Comparison of ENCODE assay signal across 1 cellular context in the genomic region with DNA sequence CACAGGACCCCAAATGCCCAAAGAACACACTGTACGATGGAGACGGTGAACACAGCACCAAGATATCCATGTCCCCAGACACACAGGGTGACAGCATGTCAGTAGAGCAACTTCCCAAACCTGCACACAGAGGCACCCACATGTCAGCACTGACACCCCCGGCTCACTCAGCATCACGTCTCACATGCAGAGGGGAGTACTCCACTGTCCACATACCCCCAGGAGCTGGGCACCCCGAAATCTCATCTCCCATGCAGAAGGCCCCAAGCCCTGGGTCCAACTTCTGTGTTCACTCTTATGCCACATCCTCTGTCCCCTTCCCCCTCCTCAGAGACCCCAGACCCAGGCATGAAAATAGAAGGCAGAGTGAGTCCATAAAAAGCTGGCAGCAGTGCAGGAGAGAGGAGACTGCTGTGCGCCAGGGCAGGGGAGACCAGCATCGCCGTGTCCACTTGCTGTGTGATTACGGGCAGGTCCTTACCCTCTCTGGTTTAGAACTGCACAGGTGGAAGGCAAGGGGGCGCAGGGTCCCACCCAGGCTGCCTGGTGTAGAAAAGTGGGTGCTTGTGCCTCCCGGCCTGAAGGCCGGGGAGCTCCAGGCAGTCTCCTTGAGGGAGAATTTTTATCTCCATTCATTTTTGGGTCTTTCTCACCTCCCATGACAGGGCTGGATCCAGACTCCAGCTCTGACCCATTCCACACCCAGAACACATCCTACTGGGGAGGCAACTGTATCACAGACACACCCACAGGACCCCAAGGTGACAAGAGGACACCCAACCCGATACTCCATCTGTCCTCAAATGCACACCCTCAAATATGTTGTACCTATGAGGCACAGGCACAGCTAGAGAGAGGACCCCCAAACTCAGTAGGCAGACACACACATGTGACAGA.
A peak's percentile ranks its signal among the peaks of the same experiment; 100 is the strongest.
TF ChIP-seq lines count a peak whose summit lies in the region.

No MANE protein-coding gene starts in this region.

TF ChIP-seq in H1, 55 proteins besides CTCF, POLR2A, EP300 and RAD21:
- TF ChIP-seq SIX5 (IDR thresholded peaks at IDR 0.05; ENCODE audit: low read depth, low read length) = no peak
- TF ChIP-seq RXRA (IDR thresholded peaks at IDR 0.05; ENCODE audit: insufficient read depth, low read depth, low read length) = no peak
- no peak for TF ChIP-seq EGR1 (IDR thresholded peaks at IDR 0.05; ENCODE audit: borderline replicate concordance, low read depth, low read length)
- TF ChIP-seq POLR2AphosphoS5 (IDR thresholded peaks at IDR 0.05; ENCODE audit: low read depth, low read length) = 0 out of 2 replicates have a peak, but pooled peaks have one; percentile 17
- no peak for TF ChIP-seq NANOG (IDR thresholded peaks at IDR 0.05; ENCODE audit: insufficient read depth, low read depth, low read length, poor library complexity, severe bottlenecking)
- no peak for TF ChIP-seq SUZ12 (IDR thresholded peaks at IDR 0.05; ENCODE audit: low read length)
- no peak for TF ChIP-seq MAFK (IDR thresholded peaks at IDR 0.05; ENCODE audit: low read depth, low read length)
- TF ChIP-seq TBP (IDR thresholded peaks at IDR 0.05; ENCODE audit: low read depth, low read length) = no peak
